8 cellular contexts compared by ENCODE assay signal in genomic region chr15:70362911-70363310, GRCh38.
DNase-seq lines count a peak whose midpoint lies in the region; ATAC-seq and TF ChIP-seq lines count a peak whose summit lies in the region.

No MANE protein-coding gene starts in this region.

- ATAC-seq in psoas muscle (peak; percentile 51 to 82 (median 69)), HG02884 (IDR thresholded peaks at IDR 0.05; ENCODE audit: unreplicated experiment) (no peak), HG03457 (IDR thresholded peaks at IDR 0.05; ENCODE audit: unreplicated experiment) (no peak)

- H3K27me3 ChIP-seq in Peyer's patch (no peaks in the 10 kb centered on the region), psoas muscle (ENCODE audit: insufficient read depth in 3 of 3, low read length in 2 of 3) (peaks cover 0 to 4% (median 2%) of the 10 kb centered on the region in 3 donors)

- H3K27ac ChIP-seq in Peyer's patch = no peak overlapping the region
- H3K27ac ChIP-seq in psoas muscle = no peak overlapping the region

- 35 to 43% (median 37%) methylated on average over 6 of the region's 6 CpGs for WGBS in psoas muscle, 3 donors

- H3K4me3 ChIP-seq in Peyer's patch = no peak overlapping the region
- H3K4me3 ChIP-seq in fibroblast of villous mesenchyme (ENCODE audit: low read depth, low read length) = no peak overlapping the region
- no peak overlapping the region for H3K4me3 ChIP-seq in psoas muscle

- TF ChIP-seq CTCF in Peyer's patch (IDR thresholded peaks at IDR 0.05) (peak in 5 of 6 experiments; percentile 46 to 64 (median 58)), fibroblast of villous mesenchyme (IDR thresholded peaks at IDR 0.05; ENCODE audit: insufficient read depth, low read depth, low read length) (peak; percentile 87), psoas muscle (IDR thresholded peaks at IDR 0.05) (peak; percentile 60)

- intact Hi-C loops in psoas muscle (cut with DNase I) = loop anchor here in 1 of 2 donors (5.0 to 10.0 kb wide), 2 partner anchors 268 to 786 kb away; partner anchors contain the start of gene TLE3

- no peak for TF ChIP-seq POLR2A in Peyer's patch (IDR thresholded peaks at IDR 0.05)

- H3K9me3 ChIP-seq in Peyer's patch = no peaks in the 10 kb centered on the region
- H3K9me3 ChIP-seq in psoas muscle = no peaks in the 10 kb centered on the region

- no peaks in the 10 kb centered on the region for H3K36me3 ChIP-seq in Peyer's patch
- no peaks in the 10 kb centered on the region for H3K36me3 ChIP-seq in psoas muscle (ENCODE audit: insufficient read depth in 1 of 2, low read depth in 1 of 2)

- H3K4me1 ChIP-seq in Peyer's patch = no peaks in the 10 kb centered on the region
- H3K4me1 ChIP-seq in psoas muscle = no peaks in the 10 kb centered on the region

- DNase-seq in NCI-H1105 treated with DMSO at 0.1 percent for 48 hours (lab: John Stamatoyannopoulos, UW) (peak; percentile 27), NCI-H1105 (lab: John Stamatoyannopoulos, UW) (no peak), Peyer's patch (peak in 1 of 3 donors; percentile 29), fibroblast of villous mesenchyme (ENCODE audit: low read depth) (peak; percentile 54), psoas muscle (peak in 1 of 2 donors; percentile 29), putamen (ENCODE audit: low spot score) (no peak)

Comparison
In these comparisons a context has a peak if more than half of its experiments do, and no peak if none do; other contexts are left out.
1. DNase-seq: peak in NCI-H1105 treated with DMSO at 0.1 percent for 48 hours (single experiment) and fibroblast of villous mesenchyme (single experiment); none in NCI-H1105 (single experiment) and putamen (single experiment).
2. ATAC-seq: peak in psoas muscle (4 of 4); none in HG02884 (single experiment) and HG03457 (single experiment).
3. Peak in every context shown above with its lines, with median percentiles within 50 percentile points of each other: CTCF ChIP-seq.